1 cellular context compared by ENCODE assay signal in the genomic region with DNA sequence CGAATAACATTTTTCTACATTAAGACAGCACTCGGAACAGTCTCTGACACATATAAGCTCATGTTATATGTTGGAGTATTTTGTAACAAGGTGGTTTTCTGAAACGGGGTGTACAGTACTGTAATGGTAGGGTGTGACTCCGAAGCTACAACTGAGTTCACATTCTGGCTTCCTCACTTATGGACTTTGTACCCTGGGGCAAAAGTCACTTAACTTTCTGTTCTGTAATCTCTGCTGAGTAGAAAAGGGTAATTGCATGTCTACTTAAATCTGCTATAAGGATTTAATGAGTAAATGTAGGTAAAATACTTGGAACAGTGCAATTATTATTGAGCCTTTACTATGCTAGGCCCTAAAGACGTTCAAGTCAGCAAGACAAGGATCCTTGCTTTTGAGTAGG.
TF ChIP-seq lines count a peak whose summit lies in the region.

No MANE protein-coding gene starts in this region.

TF ChIP-seq in K562, 482 proteins besides CTCF, POLR2A, EP300 and RAD21 (continued from another document):
- TF ChIP-seq, protein P1, sequence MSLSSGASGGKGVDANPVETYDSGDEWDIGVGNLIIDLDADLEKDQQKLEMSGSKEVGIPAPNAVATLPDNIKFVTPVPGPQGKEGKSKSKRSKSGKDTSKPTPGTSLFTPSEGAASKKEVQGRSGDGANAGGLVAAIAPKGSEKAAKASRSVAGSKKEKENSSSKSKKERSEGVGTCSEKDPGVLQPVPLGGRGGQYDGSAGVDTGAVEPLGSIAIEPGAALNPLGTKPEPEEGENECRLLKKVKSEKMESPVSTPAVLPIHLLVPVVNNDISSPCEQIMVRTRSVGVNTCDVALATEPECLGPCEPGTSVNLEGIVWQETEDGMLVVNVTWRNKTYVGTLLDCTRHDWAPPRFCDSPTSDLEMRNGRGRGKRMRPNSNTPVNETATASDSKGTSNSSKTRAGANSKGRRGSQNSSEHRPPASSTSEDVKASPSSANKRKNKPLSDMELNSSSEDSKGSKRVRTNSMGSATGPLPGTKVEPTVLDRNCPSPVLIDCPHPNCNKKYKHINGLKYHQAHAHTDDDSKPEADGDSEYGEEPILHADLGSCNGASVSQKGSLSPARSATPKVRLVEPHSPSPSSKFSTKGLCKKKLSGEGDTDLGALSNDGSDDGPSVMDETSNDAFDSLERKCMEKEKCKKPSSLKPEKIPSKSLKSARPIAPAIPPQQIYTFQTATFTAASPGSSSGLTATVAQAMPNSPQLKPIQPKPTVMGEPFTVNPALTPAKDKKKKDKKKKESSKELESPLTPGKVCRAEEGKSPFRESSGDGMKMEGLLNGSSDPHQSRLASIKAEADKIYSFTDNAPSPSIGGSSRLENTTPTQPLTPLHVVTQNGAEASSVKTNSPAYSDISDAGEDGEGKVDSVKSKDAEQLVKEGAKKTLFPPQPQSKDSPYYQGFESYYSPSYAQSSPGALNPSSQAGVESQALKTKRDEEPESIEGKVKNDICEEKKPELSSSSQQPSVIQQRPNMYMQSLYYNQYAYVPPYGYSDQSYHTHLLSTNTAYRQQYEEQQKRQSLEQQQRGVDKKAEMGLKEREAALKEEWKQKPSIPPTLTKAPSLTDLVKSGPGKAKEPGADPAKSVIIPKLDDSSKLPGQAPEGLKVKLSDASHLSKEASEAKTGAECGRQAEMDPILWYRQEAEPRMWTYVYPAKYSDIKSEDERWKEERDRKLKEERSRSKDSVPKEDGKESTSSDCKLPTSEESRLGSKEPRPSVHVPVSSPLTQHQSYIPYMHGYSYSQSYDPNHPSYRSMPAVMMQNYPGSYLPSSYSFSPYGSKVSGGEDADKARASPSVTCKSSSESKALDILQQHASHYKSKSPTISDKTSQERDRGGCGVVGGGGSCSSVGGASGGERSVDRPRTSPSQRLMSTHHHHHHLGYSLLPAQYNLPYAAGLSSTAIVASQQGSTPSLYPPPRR (CRISPR knock-in tag; IDR thresholded peaks at IDR 0.05; ENCODE audit: borderline replicate concordance) = no peak
- TF ChIP-seq KDM2B (CRISPR knock-in tag; IDR thresholded peaks at IDR 0.05) = no peak
